In genomic region chr4:143869925-143870324, GRCh38 we compare ENCODE assay signal across 6 cellular contexts. TPM values are rescaled to one million over a fixed set of nuclear protein-coding genes. Genes with fewer than 3 reads are reported as not detected.
"Had no signal": no experiment of that assay in that cellular context is flagged by ENCODE, and none has a peak within 500 bp of the region (broad histone marks: within the 10 kb centered on the region; RNA-seq: fewer than 3 reads in every experiment).

No MANE protein-coding gene starts in this region.

RNA-seq across cellular contexts. Expression of gene GYPE, which starts 35.4 kb away (rescaled TPM):
- total RNA-seq: dermis microvascular lymphatic vessel endothelial cell, endothelial cell of umbilical vein, esophagus mucosa, esophagus squamous epithelium, foreskin keratinocyte, glomerular endothelial cell had no signal
- polyA plus RNA-seq: foreskin keratinocyte had no signal
